ENCODE assay signal across 29 cellular contexts in genomic region chr5:42015254-42015653, GRCh38.
"Had no signal": no experiment of that assay in that cellular context is flagged by ENCODE, and none has a peak within 500 bp of the region (broad histone marks: within the 10 kb centered on the region; RNA-seq: fewer than 3 reads in every experiment).

No MANE protein-coding gene starts in this region.

- DNase-seq: activated CD4-positive, alpha-beta memory T cell treated with anti-CD3 and anti-CD28 coated beads for 36 hours; activated CD4-positive, alpha-beta T cell treated with anti-CD3 and anti-CD28 coated beads for 36 hours; activated CD4-positive, alpha-beta T cell treated with anti-CD3 and anti-CD28 coated beads, Interleukin-2, amount 10 ng/mL, durations not matched to agents 24 days and 14 days; activated CD4-positive, CD25-positive, alpha-beta regulatory T cell; activated CD4-positive, CD25-positive, alpha-beta regulatory T cell treated with anti-CD3 and anti-CD28 coated beads, Interleukin-2, amount 50 U/mL, for 72 hours; activated CD8-positive, alpha-beta memory T cell treated with anti-CD3 and anti-CD28 coated beads, Interleukin-2, amount 10 ng/mL, durations not matched to agents 7 days and 5 days; activated CD8-positive, alpha-beta memory T cell treated with anti-CD3 and anti-CD28 coated beads, Interleukin-2, amount 50 U/mL, for 4 hours; activated CD8-positive, alpha-beta T cell treated with anti-CD3 and anti-CD28 coated beads, Interleukin-2, amount 10 ng/mL, durations not matched to agents 7 days and 5 days; activated effector memory CD4-positive, alpha-beta T cell treated with anti-CD3 and anti-CD28 coated beads, Interleukin-2, amount 50 U/mL, for 16 hours; activated naive CD4-positive, alpha-beta T cell treated with anti-CD3 and anti-CD28 coated beads for 36 hours; activated naive CD8-positive, alpha-beta T cell treated with anti-CD3 and anti-CD28 coated beads, Interleukin-2, amount 10 ng/mL, durations not matched to agents 7 days and 5 days; activated T-cell treated with anti-CD3 and anti-CD28 coated beads, Interleukin-2, amount 50 U/mL, for 1 hour; activated T-cell treated with anti-CD3 and anti-CD28 coated beads, Interleukin-2, amount 50 U/mL, for 48 hours; brain microvascular endothelial cell; dorsolateral prefrontal cortex; effector memory CD4-positive, alpha-beta T cell; endodermal cell; gastrocnemius medialis; glutamatergic neuron; heart left ventricle had no signal

- H3K9me3 ChIP-seq: ascending aorta, gastrocnemius medialis, heart left ventricle had no signal

- H3K27me3 ChIP-seq: ascending aorta, brain microvascular endothelial cell, dorsolateral prefrontal cortex, gastrocnemius medialis, heart left ventricle had no signal

- H3K4me1 ChIP-seq: gastrocnemius medialis, heart left ventricle had no signal

- H3K27ac ChIP-seq: ascending aorta, brain microvascular endothelial cell, coronary artery, dorsolateral prefrontal cortex, gastrocnemius medialis, heart left ventricle had no signal

- H3K9me3 Mint-ChIP-seq: activated CD4-positive, alpha-beta memory T cell treated with anti-CD3 and anti-CD28 coated beads for 36 hours; activated CD4-positive, alpha-beta T cell treated with anti-CD3 and anti-CD28 coated beads, Interleukin-2, amount 10 ng/mL, durations not matched to agents 24 days and 14 days; activated naive CD4-positive, alpha-beta T cell treated with anti-CD3 and anti-CD28 coated beads for 36 hours; activated naive CD4-positive, alpha-beta T cell treated with anti-CD3 and anti-CD28 coated beads, Interleukin-2, amount 50 U/mL, for 24 hours; activated naive CD8-positive, alpha-beta T cell treated with anti-CD3 and anti-CD28 coated beads, Interleukin-2, amount 10 ng/mL, durations not matched to agents 7 days and 5 days; activated T-helper 1 cell treated with anti-CD3 and anti-CD28 coated beads, Interleukin-12 subunit alpha, Interleukin-12 subunit beta, Interleukin-2, Interleukin-4 antibody, amounts not matched to agents 30 ng/mL and 10 ng/mL and 1 ng/mL, durations not matched to agents 14 hours and 24 hours and 36 hours; activated T-helper 2 cell treated with anti-CD3 and anti-CD28 coated beads, Interferon-gamma antibody, Interleukin-2, Interleukin-4, amounts not matched to agents 10 μg/mL and 5 μg/mL and 100 μg/mL, durations not matched to agents 14 hours and 24 hours and 36 hours; central memory CD8-positive, alpha-beta T cell; dendritic cell treated with granulocyte-macrophage colony-stimulating factor and Interleukin-4, amounts not matched to agents 40 ng/mL and 50 ng/mL, for 4 days; endodermal cell; T-helper 1 cell treated with Interleukin-12 subunit alpha and Interleukin-12 subunit beta and Interleukin-4 antibody, amounts not matched to agents 30 μg/mL and 1 μg/mL, for 36 hours had no signal

- H3K27ac Mint-ChIP-seq: activated CD4-positive, alpha-beta memory T cell treated with anti-CD3 and anti-CD28 coated beads for 36 hours; activated CD4-positive, alpha-beta T cell treated with anti-CD3 and anti-CD28 coated beads for 36 hours; activated CD4-positive, alpha-beta T cell treated with anti-CD3 and anti-CD28 coated beads, Interleukin-2, amount 10 ng/mL, durations not matched to agents 24 days and 14 days; activated CD8-positive, alpha-beta memory T cell treated with anti-CD3 and anti-CD28 coated beads, Interleukin-2, amount 10 ng/mL, durations not matched to agents 7 days and 5 days; activated CD8-positive, alpha-beta T cell treated with anti-CD3 and anti-CD28 coated beads, Interleukin-2, amount 10 ng/mL, durations not matched to agents 7 days and 5 days; activated naive CD4-positive, alpha-beta T cell treated with anti-CD3 and anti-CD28 coated beads for 36 hours; activated naive CD8-positive, alpha-beta T cell treated with anti-CD3 and anti-CD28 coated beads, Interleukin-2, amount 10 ng/mL, durations not matched to agents 7 days and 5 days; activated T-helper 1 cell treated with anti-CD3 and anti-CD28 coated beads, Interleukin-12 subunit alpha, Interleukin-12 subunit beta, Interleukin-2, Interleukin-4 antibody, amounts not matched to agents 30 ng/mL and 10 ng/mL and 1 ng/mL, durations not matched to agents 14 hours and 24 hours and 36 hours; activated T-helper 2 cell treated with anti-CD3 and anti-CD28 coated beads, Interferon-gamma antibody, Interleukin-2, Interleukin-4, amounts not matched to agents 10 μg/mL and 5 μg/mL and 100 μg/mL, durations not matched to agents 14 hours and 24 hours and 36 hours; dendritic cell treated with granulocyte-macrophage colony-stimulating factor and Interleukin-4, amounts not matched to agents 40 ng/mL and 50 ng/mL, for 4 days; endodermal cell; T-helper 1 cell treated with Interleukin-12 subunit alpha and Interleukin-12 subunit beta and Interleukin-4 antibody, amounts not matched to agents 30 μg/mL and 1 μg/mL, for 36 hours had no signal

- H3K4me3 ChIP-seq: ascending aorta, coronary artery, dorsolateral prefrontal cortex, gastrocnemius medialis, heart left ventricle had no signal

- H3K36me3 ChIP-seq: ascending aorta, brain microvascular endothelial cell, gastrocnemius medialis, heart left ventricle had no signal

- H3K36me3 Mint-ChIP-seq: activated CD4-positive, alpha-beta memory T cell treated with anti-CD3 and anti-CD28 coated beads for 36 hours; activated CD8-positive, alpha-beta memory T cell treated with anti-CD3 and anti-CD28 coated beads, Interleukin-2, amount 10 ng/mL, durations not matched to agents 7 days and 5 days; activated naive CD4-positive, alpha-beta T cell treated with anti-CD3 and anti-CD28 coated beads, Interleukin-2, amount 50 U/mL, for 24 hours; activated naive CD8-positive, alpha-beta T cell treated with anti-CD3 and anti-CD28 coated beads, Interleukin-2, amount 10 ng/mL, durations not matched to agents 7 days and 5 days had no signal

- ATAC-seq: activated CD4-positive, alpha-beta T cell treated with anti-CD3 and anti-CD28 coated beads for 36 hours; activated CD8-positive, alpha-beta memory T cell treated with anti-CD3 and anti-CD28 coated beads, Interleukin-2, amount 10 ng/mL, durations not matched to agents 7 days and 5 days; activated CD8-positive, alpha-beta T cell treated with anti-CD3 and anti-CD28 coated beads, Interleukin-2, amount 10 ng/mL, durations not matched to agents 7 days and 5 days; esophagus mucosa; gastrocnemius medialis; heart left ventricle had no signal
